In genomic region chr10:110404825-110405224, GRCh38 we compare ENCODE assay signal across 20 cellular contexts.
DNase-seq lines count a peak whose midpoint lies in the region; ATAC-seq, FAIRE-seq and TF ChIP-seq lines count a peak whose summit lies in the region.
"Had no signal": no experiment of that assay in that cellular context is flagged by ENCODE, and none has a peak within 500 bp of the region (broad histone marks: within the 10 kb centered on the region; RNA-seq: fewer than 3 reads in every experiment).

No MANE protein-coding gene starts in this region.

- H3K4me3 ChIP-seq in A549 (no peak overlapping the region), IMR-90 (ENCODE audit: insufficient read depth, low read depth, low read length) (no peak overlapping the region)
- H3K4me3 ChIP-seq: BLaER1 had no signal

- peak overlapping the region; percentile 55; the same call in 1 of the 2 replicates for H4K91ac ChIP-seq in IMR-90 (ENCODE audit: insufficient read depth, low read depth, low read length)

- H3K9ac ChIP-seq in IMR-90 (ENCODE audit: low read depth, low read length) = no peak overlapping the region
- H3K9ac ChIP-seq: BLaER1 had no signal

- peaks cover 0 to 13% of the 10 kb centered on the region in 2 experiments; a peak in 2 of 4 replicates for H3K79me1 ChIP-seq in IMR-90 (ENCODE audit: low read depth in 1 of 2, low read length in 2 of 2)

- peak overlapping the region; percentile 19 for H2AFZ ChIP-seq in IMR-90 (replicated peaks; ENCODE audit: low read length, poor library complexity)

- no peak overlapping the region; the same call in 1 of the 2 replicates for H4K5ac ChIP-seq in IMR-90 (ENCODE audit: low read depth, low read length)

- H3K4me2 ChIP-seq in A549 = no peak overlapping the region
- no peak overlapping the region for H3K4me2 ChIP-seq in IMR-90 (ENCODE audit: low read depth, low read length)
- H3K4me2 ChIP-seq: BLaER1 had no signal

- TF ChIP-seq RAD21 in A549 (conservative IDR thresholded peaks at IDR 0.05 in 1 of 2, IDR thresholded peaks at IDR 0.05 in 1 of 2) (no peak), IMR-90 (IDR thresholded peaks at IDR 0.05; ENCODE audit: low read length) (no peak)

- TF ChIP-seq CTCF in A549 (IDR thresholded peaks at IDR 0.05) (no peak), IMR-90 (conservative IDR thresholded peaks at IDR 0.05; ENCODE audit: low read depth, low read length) (no peak), nephron progenitor cell (IDR thresholded peaks at IDR 0.05) (no peak)

- H2AK9ac ChIP-seq in IMR-90 (replicated peaks; ENCODE audit: low read depth, low read length, poor library complexity) = no peak overlapping the region

- no peaks in the 10 kb centered on the region for H3K9me3 Mint-ChIP-seq in nephron progenitor cell
- H3K9me3 Mint-ChIP-seq: CD4-positive, alpha-beta memory T cell had no signal

- no peaks in the 10 kb centered on the region for H3K9me3 ChIP-seq in A549
- H3K9me3 ChIP-seq in IMR-90 (ENCODE audit: control insufficient read depth, insufficient read depth, low read length) = no peaks in the 10 kb centered on the region
- H3K9me3 ChIP-seq: BLaER1 had no signal

- no peaks in the 10 kb centered on the region for H3K27me3 ChIP-seq in IMR-90 (ENCODE audit: control insufficient read depth, insufficient read depth, low read length)
- H3K27me3 ChIP-seq: BLaER1 had no signal

- no peaks in the 10 kb centered on the region for H3K36me3 ChIP-seq in IMR-90 (ENCODE audit: control insufficient read depth, insufficient read depth, low read length)
- H3K36me3 ChIP-seq: BLaER1 had no signal

- H3K27ac Mint-ChIP-seq in nephron progenitor cell = peak overlapping the region; percentile 18

- BruUV-seq in IMR-90 (replicated peaks; lab: Mats Ljungman, UMichigan) = no TSS peak

- 97% methylated on average over 8 of the region's 8 CpGs for WGBS in A549 (ENCODE audit: missing lambda C conversion rate)
- WGBS in IMR-90 (ENCODE audit: extremely low coverage in 2 of 2, insufficient read length in 1 of 2), 2 experiments = 95% methylated on average over 2 of the region's 8 CpGs; no CpG with 5 or more reads in 1 of the 2 experiments

- FAIRE-seq in A549 (lab: Jason Lieb, UNC) = no peak
- FAIRE-seq: A204.1, GM12891 had no signal

- TF ChIP-seq POLR2A in A549 (IDR thresholded peaks at IDR 0.05; ENCODE audit: low read length) (no peak), IMR-90 (IDR thresholded peaks at IDR 0.05; ENCODE audit: low read depth, low read length) (no peak)

- POLR2A ChIA-PET in A549 (lab: Yijun Ruan, JAX) = no interaction called here
- POLR2A ChIA-PET in IMR-90 (lab: Charles Lee; ENCODE audit: unreplicated experiment) = no interaction called here

- H2BK20ac ChIP-seq in IMR-90 (ENCODE audit: low read depth, low read length) = peak overlapping the region; percentile 36

- H2BK15ac ChIP-seq in IMR-90 (ENCODE audit: low read depth, low read length) = 0 out of 3 replicates have a peak overlapping the region, but pooled peaks have one; percentile 38

- H3K9me1 ChIP-seq in IMR-90 (ENCODE audit: insufficient read depth, low read length) = peaks cover 30% of the 10 kb centered on the region

- H3K4me1 ChIP-seq in A549 (peaks cover 56% of the 10 kb centered on the region), IMR-90 (ENCODE audit: control insufficient read depth, insufficient read depth, low read length) (peaks cover 19% of the 10 kb centered on the region)

- dilution Hi-C loops in IMR-90 (cut with HindIII; ENCODE audit: low sequenced_read_pairs, unreplicated experiment) = no loop called here

- ATAC-seq in A549 (no peak), IMR-90 (ENCODE audit: low read depth) (no peak)

- no peak overlapping the region for H2BK5ac ChIP-seq in IMR-90 (ENCODE audit: low read depth, low read length, poor library complexity, severe bottlenecking)

- peaks cover 64% of the 10 kb centered on the region for H3K4me1 Mint-ChIP-seq in nephron progenitor cell

- no peak for DNase-seq in A549 (ENCODE audit: low read depth in 1 of 2, low spot score in 1 of 2)
- DNase-seq in IMR-90 = no peak
- DNase-seq in cerebellum (ENCODE audit: low spot score) = peak; percentile 84
- no peak for DNase-seq in nephron progenitor cell
- no peak for DNase-seq in D341Med (ENCODE audit: low spot score)
- no peak for DNase-seq in NCI-H1105 treated with DMSO at 0.1 percent for 48 hours (lab: John Stamatoyannopoulos, UW)
- no peak for DNase-seq in Kasumi-1 (lab: John Stamatoyannopoulos, UW)
- DNase-seq: CD4-positive, alpha-beta memory T cell; DMS53; EL; GOT3; KBM-7; NCI-H187; NCI-H2107; NCI-H510A treated with DMSO at 0.1 percent for 48 hours; NCI-H82; SHP77 treated with DMSO at 0.1 percent for 48 hours had no signal

- H3K56ac ChIP-seq in IMR-90 (ENCODE audit: extremely low read depth, insufficient read depth, low read length) = no peak overlapping the region

- no peaks in the 10 kb centered on the region for H4K20me1 ChIP-seq in IMR-90 (ENCODE audit: insufficient read depth, low read length)
- H4K20me1 ChIP-seq: BLaER1 had no signal

- TF ChIP-seq EP300 in A549 (IDR thresholded peaks at IDR 0.05) = no peak

- H3K18ac ChIP-seq in IMR-90 (ENCODE audit: low read depth, low read length) = peak overlapping the region; percentile 5; the same call in 1 of the 2 replicates

- peaks cover 10% of the 10 kb centered on the region for H3K27me3 Mint-ChIP-seq in nephron progenitor cell (ENCODE audit: low read depth, poor library complexity)
- H3K27me3 Mint-ChIP-seq: CD4-positive, alpha-beta memory T cell had no signal

- H3K27ac ChIP-seq in A549 (peak overlapping the region; percentile 99), IMR-90 (ENCODE audit: insufficient read depth, low read length) (no peak overlapping the region)
- H3K27ac ChIP-seq: BLaER1 had no signal

- peak overlapping the region; percentile 68; the same call in 1 of the 2 replicates for H2BK120ac ChIP-seq in IMR-90 (ENCODE audit: low read depth, low read length)

- H4K8ac ChIP-seq in IMR-90 (ENCODE audit: low read depth in 2 of 2, low read length in 2 of 2) = peak overlapping the region in 1 of 2 experiments; percentile 41; a peak in 2 of 4 replicates

- H3K36me3 Mint-ChIP-seq in nephron progenitor cell (ENCODE audit: low read depth) = no peaks in the 10 kb centered on the region
- H3K36me3 Mint-ChIP-seq: CD4-positive, alpha-beta memory T cell had no signal

- H2AK5ac ChIP-seq in IMR-90 (ENCODE audit: low read depth, low read length) = peak overlapping the region; percentile 38; the same call in 1 of the 2 replicates

- no peak overlapping the region for H3K4me3 Mint-ChIP-seq in nephron progenitor cell
- H3K4me3 Mint-ChIP-seq: CD4-positive, alpha-beta memory T cell had no signal

- H3K23ac ChIP-seq in IMR-90 (ENCODE audit: low read depth, low read length) = no peak overlapping the region

- in situ Hi-C loops in IMR-90 (cut with MboI; ENCODE audit: low sequenced_read_pairs) = no loop called here

- CTCF ChIA-PET in A549 (lab: Yijun Ruan, JAX) = interaction anchor here (1.0 to 2.0 kb wide), 5 partner anchors 10 to 268 kb away, joined by 3 to 7 read pairs (median 5); no protein-coding TSS in a partner anchor
- CTCF ChIA-PET in IMR-90 (lab: Yijun Ruan, JAX) = interaction anchor here (1.0 kb wide), 1 partner anchor 14 kb away, joined by 3 read pairs; no protein-coding TSS in a partner anchor

- intact Hi-C loops in IMR-90 (cut with micrococcal nuclease) = no loop called here

- peak overlapping the region; percentile 30 for H3K4ac ChIP-seq in IMR-90 (ENCODE audit: low read depth, low read length)

- no peak overlapping the region; the same call in 1 of the 2 replicates for H3K14ac ChIP-seq in IMR-90 (replicated peaks; ENCODE audit: low read depth, low read length)

TF ChIP-seq in A549, 52 proteins besides CTCF, POLR2A, EP300 and RAD21:
- no peak for TF ChIP-seq HOXB13 (CRISPR knock-in tag; IDR thresholded peaks at IDR 0.05; ENCODE audit: low read depth)
- TF ChIP-seq BCL3 (IDR thresholded peaks at IDR 0.05) = no peak
- 0 out of 2 replicates have a peak, but pooled peaks have one; percentile 10 for TF ChIP-seq ZSCAN20 (CRISPR knock-in tag; IDR thresholded peaks at IDR 0.05)
- TF ChIP-seq CEBPB (IDR thresholded peaks at IDR 0.05) = no peak

TF ChIP-seq in IMR-90, 13 proteins besides CTCF, POLR2A, EP300 and RAD21:
- TF ChIP-seq USF2 (IDR thresholded peaks at IDR 0.05; ENCODE audit: low read depth, low read length) (no peak), MAFK (IDR thresholded peaks at IDR 0.05; ENCODE audit: low read depth, low read length) (no peak), FOS (IDR thresholded peaks at IDR 0.05; ENCODE audit: low read depth, low read length) (no peak), SMC3 (IDR thresholded peaks at IDR 0.05; ENCODE audit: low read depth, low read length) (no peak), BHLHE40 (IDR thresholded peaks at IDR 0.05; ENCODE audit: low read depth, low read length) (no peak), ELK1 (IDR thresholded peaks at IDR 0.05; ENCODE audit: borderline replicate concordance, low read depth, low read length) (no peak), CHD1 (IDR thresholded peaks at IDR 0.05; ENCODE audit: low read depth, low read length) (no peak), MXI1 (IDR thresholded peaks at IDR 0.05; ENCODE audit: borderline replicate concordance, low read depth, low read length) (no peak), RCOR1 (IDR thresholded peaks at IDR 0.05; ENCODE audit: insufficient replicate concordance, low read length) (no peak), NFE2L2 (IDR thresholded peaks at IDR 0.05; ENCODE audit: low read depth, low read length) (no peak), MAZ (IDR thresholded peaks at IDR 0.05; ENCODE audit: borderline replicate concordance, low read depth, low read length) (no peak), CEBPB (IDR thresholded peaks at IDR 0.05; ENCODE audit: low read depth, low read length) (no peak), RFX5 (IDR thresholded peaks at IDR 0.05; ENCODE audit: low read depth, low read length) (no peak)
